ENCODE assay signal across 25 cellular contexts in genomic region chr9:84480071-84480470, GRCh38.
"Had no signal": no experiment of that assay in that cellular context is flagged by ENCODE, and none has a peak within 500 bp of the region (broad histone marks: within the 10 kb centered on the region; RNA-seq: fewer than 3 reads in every experiment).

No MANE protein-coding gene starts in this region.

- H2AFZ ChIP-seq: neural progenitor cell, parathyroid adenoma had no signal

- H3K36me3 ChIP-seq: neural progenitor cell, ovary, right lobe of liver, sigmoid colon, suprapubic skin, tibial artery, transverse colon, upper lobe of right lung, uterus had no signal

- H3K9me3 ChIP-seq: ovary, psoas muscle, right lobe of liver, sigmoid colon, suprapubic skin, testis, tibial artery, transverse colon, upper lobe of right lung, uterus had no signal

- H3K4me1 ChIP-seq: parathyroid adenoma, psoas muscle, sigmoid colon, tibial artery, transverse colon, upper lobe of right lung, uterus had no signal

- H3K4me3 ChIP-seq: neural progenitor cell, ovary, psoas muscle, right lobe of liver, sigmoid colon, suprapubic skin, testis, tibial artery, transverse colon, upper lobe of right lung, uterus had no signal

- DNase-seq: natural killer cell; occipital lobe; ovary; posterior cingulate gyrus; psoas muscle; right cardiac atrium; right lobe of liver; sigmoid colon; small intestine; stimulated activated CD4-positive, alpha-beta T cell treated with anti-CD3 and anti-CD28 coated beads, Interleukin-15, amount 100 ng/mL, for 24 hours; stimulated activated CD4-positive, alpha-beta T cell treated with anti-CD3 and anti-CD28 coated beads, Interleukin-2, amount 100 ng/mL, for 24 hours; stimulated activated CD4-positive, alpha-beta T cell treated with anti-CD3 and anti-CD28 coated beads, Interleukin-2, amount 100 ng/mL, for 48 hours; stimulated activated CD4-positive, alpha-beta T cell treated with anti-CD3 and anti-CD28 coated beads, Interleukin-4, amount 100 ng/mL, for 24 hours; stimulated activated naive CD4-positive, alpha-beta T cell; stimulated activated naive CD8-positive, alpha-beta T cell treated with anti-CD3 and anti-CD28 coated beads, Interleukin-15, amount 100 ng/mL, for 72 hours; stimulated activated naive CD8-positive, alpha-beta T cell treated with anti-CD3 and anti-CD28 coated beads, Interleukin-15, Interleukin-2, amounts not matched to agents 100 U/mL and 50 U/mL, for 24 hours; substantia nigra; testis; tibial artery; transverse colon; upper lobe of right lung; uterus had no signal

- H3K4me2 ChIP-seq: neural progenitor cell had no signal

- H3K79me2 ChIP-seq: parathyroid adenoma had no signal

- H3K27me3 ChIP-seq: neural progenitor cell, ovary, right lobe of liver, sigmoid colon, suprapubic skin, testis, tibial artery, transverse colon, upper lobe of right lung, uterus had no signal

- H3K27ac ChIP-seq: neural progenitor cell, ovary, parathyroid adenoma, psoas muscle, right lobe of liver, sigmoid colon, suprapubic skin, testis, tibial artery, transverse colon, upper lobe of right lung, uterus had no signal

- FAIRE-seq: small intestine had no signal

- H3K9ac ChIP-seq: neural progenitor cell, parathyroid adenoma had no signal
